8 cellular contexts compared by ENCODE assay signal in the genomic region with DNA sequence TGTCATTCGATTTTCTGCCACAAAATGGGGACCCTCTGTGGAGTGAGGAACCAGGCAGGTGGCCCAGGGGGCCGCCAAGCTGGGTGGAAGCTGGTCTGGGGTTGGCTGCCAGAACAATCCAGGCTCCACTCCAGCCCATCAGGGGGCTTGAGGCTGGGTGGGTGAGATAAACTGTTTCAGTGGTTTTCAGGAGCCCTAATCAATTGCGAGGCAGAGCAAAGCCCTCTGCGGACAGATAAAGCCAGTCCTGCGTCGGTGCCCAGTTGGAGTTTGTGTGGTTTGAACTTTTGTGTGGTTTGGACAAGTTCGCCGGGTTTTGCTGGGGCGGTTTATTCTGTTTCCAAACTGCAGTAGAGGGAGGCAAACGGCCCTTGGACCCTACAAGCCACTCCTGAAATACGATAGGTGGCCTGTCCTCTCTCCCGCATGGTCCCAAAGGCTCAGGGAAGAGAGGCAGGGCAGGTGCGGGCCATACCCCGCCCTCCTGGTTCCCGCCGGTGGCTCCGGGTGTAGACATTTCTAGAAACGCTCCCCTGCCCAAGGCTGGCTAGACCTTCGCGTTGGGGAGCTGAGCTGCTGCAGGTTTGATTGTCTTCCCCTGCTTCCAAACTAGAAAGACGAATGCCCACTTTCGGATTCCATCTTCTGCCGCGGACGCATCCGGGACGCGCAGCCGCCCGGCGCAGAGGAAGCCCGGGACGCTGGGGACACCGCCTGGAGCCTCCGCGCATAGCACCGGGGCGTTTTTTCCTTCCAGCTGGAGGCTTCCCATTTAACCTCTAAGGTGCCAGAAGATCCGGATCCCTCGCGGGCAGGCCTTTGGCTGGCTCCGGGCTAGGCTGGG.
DNase-seq lines count a peak whose midpoint lies in the region; ATAC-seq and TF ChIP-seq lines count a peak whose summit lies in the region.

No MANE protein-coding gene starts in this region.

- H3K27me3 ChIP-seq in HCT116 (ENCODE audit: insufficient read depth, low read length) (no peaks in the 10 kb centered on the region), endocrine pancreas (ENCODE audit: control insufficient read depth, insufficient read depth, low read length) (no peaks in the 10 kb centered on the region)

- WGBS in mesodermal cell (ENCODE audit: insufficient coverage in 2 of 2), 2 experiments = 0 to 1% methylated on average over 20 to 25 of the region's 42 CpGs

- CTCF ChIA-PET in HCT116 (lab: Charles Lee) = interaction anchor here (1.2 kb wide), 1 partner anchor 90 kb away, joined by 3 read pairs; no protein-coding TSS in a partner anchor
- CTCF ChIA-PET in activated CD8-positive, alpha-beta T cell treated with anti-CD3 and anti-CD28 coated beads, Interleukin-2, amount 10 ng/mL, durations not matched to agents 7 days and 5 days (lab: Charles Lee) = interaction anchor here (0.9 to 1.7 kb wide), 3 partner anchors 90 to 169 kb away, joined by 3 to 4 read pairs (median 3); a partner anchor contains a TSS

- no peaks in the 10 kb centered on the region for H3K36me3 ChIP-seq in HCT116 (ENCODE audit: control insufficient read depth in 1 of 2, insufficient read depth in 2 of 2, low read length in 2 of 2)
- no peaks in the 10 kb centered on the region for H3K36me3 ChIP-seq in endocrine pancreas (ENCODE audit: control insufficient read depth, insufficient read depth, low read length)
- no peaks in the 10 kb centered on the region for H3K36me3 ChIP-seq in mesodermal cell (ENCODE audit: control insufficient read depth, insufficient read depth, low read length)

- H3K27ac Mint-ChIP-seq in activated CD8-positive, alpha-beta T cell treated with anti-CD3 and anti-CD28 coated beads, Interleukin-2, amount 10 ng/mL, durations not matched to agents 7 days and 5 days = peak overlapping the region; percentile 57

- no peaks in the 10 kb centered on the region for H3K79me2 ChIP-seq in HCT116 (ENCODE audit: insufficient read depth, low read length)

- no peaks in the 10 kb centered on the region for H3K36me3 Mint-ChIP-seq in activated CD8-positive, alpha-beta T cell treated with anti-CD3 and anti-CD28 coated beads, Interleukin-2, amount 10 ng/mL, durations not matched to agents 7 days and 5 days (ENCODE audit: low read depth)

- H3K4me2 ChIP-seq in HCT116 (ENCODE audit: low read length) = peak overlapping the region; percentile 73

- no peaks in the 10 kb centered on the region for H3K9me3 ChIP-seq in HCT116 (ENCODE audit: control insufficient read depth in 1 of 2, insufficient read depth in 1 of 2, low read depth in 1 of 2, low read length in 2 of 2)
- H3K9me3 ChIP-seq in endocrine pancreas (ENCODE audit: control insufficient read depth, low read length) = no peaks in the 10 kb centered on the region
- no peaks in the 10 kb centered on the region for H3K9me3 ChIP-seq in mesodermal cell (ENCODE audit: control insufficient read depth, low read length)

- intact Hi-C loops in HCT116 (cut with micrococcal nuclease) = loop anchor here (2.0 to 10.0 kb wide), 4 partner anchors 92 to 612 kb away; no protein-coding TSS in a partner anchor

- no TSS peak for BruUV-seq in HCT116 (replicated peaks; lab: Mats Ljungman, UMichigan)

- H3K9me3 Mint-ChIP-seq in activated CD8-positive, alpha-beta T cell treated with anti-CD3 and anti-CD28 coated beads, Interleukin-2, amount 10 ng/mL, durations not matched to agents 7 days and 5 days (ENCODE audit: insufficient read depth) = no peaks in the 10 kb centered on the region

- peak overlapping the region; percentile 47; the same call in 1 of the 2 replicates for H3K9ac ChIP-seq in HCT116 (ENCODE audit: low read length)
- H3K9ac ChIP-seq in endocrine pancreas (ENCODE audit: control insufficient read depth, insufficient read depth, low read length) = no peak overlapping the region

- TF ChIP-seq RAD21 in HCT116 (IDR thresholded peaks at IDR 0.05; ENCODE audit: low read depth) = no peak

- POLR2A ChIA-PET in HCT116 (lab: Charles Lee) = no interaction called here
- POLR2A ChIA-PET in activated CD8-positive, alpha-beta T cell treated with anti-CD3 and anti-CD28 coated beads, Interleukin-2, amount 10 ng/mL, durations not matched to agents 7 days and 5 days (lab: Charles Lee) = interaction anchor here (1.2 kb wide), 1 partner anchor 168 kb away, joined by 4 read pairs; no protein-coding TSS in a partner anchor

- TF ChIP-seq CTCF in C4-2B (conservative IDR thresholded peaks at IDR 0.05) = peak; percentile 80
- peak in 2 of 3 experiments; percentile 57 to 61; a peak in 4 of 6 replicates for TF ChIP-seq CTCF in HCT116 (IDR thresholded peaks at IDR 0.05 in 2 of 3, conservative IDR thresholded peaks at IDR 0.05 in 1 of 3; ENCODE audit: borderline replicate concordance in 1 of 3, insufficient read depth in 1 of 3, low read depth in 2 of 3, low read length in 2 of 3)

- H3K4me1 ChIP-seq in HCT116 (ENCODE audit: control insufficient read depth in 1 of 2, insufficient read depth in 2 of 2, low read length in 2 of 2) = peaks cover 10 to 37% of the 10 kb centered on the region in 2 experiments; a peak in 3 of 4 replicates
- H3K4me1 ChIP-seq in endocrine pancreas (ENCODE audit: control insufficient read depth, insufficient read depth, low read length) = no peaks in the 10 kb centered on the region
- peaks cover 16% of the 10 kb centered on the region for H3K4me1 ChIP-seq in mesodermal cell (ENCODE audit: control insufficient read depth, insufficient read depth, low read length, poor library complexity, severe bottlenecking)

- no peak for TF ChIP-seq POLR2A in HCT116 (IDR thresholded peaks at IDR 0.05; ENCODE audit: borderline replicate concordance, extremely low read depth, insufficient read depth, insufficient read length)

- no peaks in the 10 kb centered on the region for H4K20me1 ChIP-seq in HCT116 (ENCODE audit: insufficient read depth)

- no peaks in the 10 kb centered on the region for H3K9me2 ChIP-seq in HCT116 (ENCODE audit: insufficient read depth)

- no peaks in the 10 kb centered on the region for H3K27me3 Mint-ChIP-seq in activated CD8-positive, alpha-beta T cell treated with anti-CD3 and anti-CD28 coated beads, Interleukin-2, amount 10 ng/mL, durations not matched to agents 7 days and 5 days (ENCODE audit: low read depth)

- DNase-seq in HCT116 (ENCODE audit: low read depth, low spot score) = peak; percentile 29
- peak; percentile 60 for DNase-seq in NCI-H526 treated with DMSO at 0.1 percent for 48 hours (lab: John Stamatoyannopoulos, UW)
- peak; percentile 59 for DNase-seq in activated CD8-positive, alpha-beta T cell treated with anti-CD3 and anti-CD28 coated beads, Interleukin-2, amount 10 ng/mL, durations not matched to agents 7 days and 5 days
- DNase-seq in stimulated activated CD8-positive, alpha-beta memory T cell treated with anti-CD3 and anti-CD28 coated beads, Interleukin-15, amount 100 ng/mL, for 24 hours (ENCODE audit: low read depth) = peak; percentile 11

- H3K4me3 ChIP-seq in HCT116 (replicated peaks in 1 of 2; ENCODE audit: low read depth in 1 of 2, low read length in 2 of 2) (peak overlapping the region; percentile 45 to 56), endocrine pancreas (ENCODE audit: control insufficient read depth, insufficient read depth, low read length) (peak overlapping the region; percentile 3), mesodermal cell (ENCODE audit: extremely low read depth, insufficient read depth, low read length, poor library complexity, severe bottlenecking) (peak overlapping the region; percentile 16)

- peaks cover 17% of the 10 kb centered on the region for H3K4me1 Mint-ChIP-seq in activated CD8-positive, alpha-beta T cell treated with anti-CD3 and anti-CD28 coated beads, Interleukin-2, amount 10 ng/mL, durations not matched to agents 7 days and 5 days (ENCODE audit: low read depth)

- no peak overlapping the region for H2AFZ ChIP-seq in HCT116 (ENCODE audit: low read depth, low read length, poor library complexity, severe bottlenecking)

- H3K4me3 Mint-ChIP-seq in activated CD8-positive, alpha-beta T cell treated with anti-CD3 and anti-CD28 coated beads, Interleukin-2, amount 10 ng/mL, durations not matched to agents 7 days and 5 days = peak overlapping the region; percentile 74

- RAD21 ChIA-PET in HCT116 (lab: Charles Lee; ENCODE audit: low non-redundant PET in 1 of 2, low total read pairs in 2 of 2, uncharacterized antibody in 2 of 2, unreplicated experiment in 2 of 2) = no interaction called here

- ATAC-seq in HCT116 = peak; percentile 88
- ATAC-seq in activated CD8-positive, alpha-beta T cell treated with anti-CD3 and anti-CD28 coated beads, Interleukin-2, amount 10 ng/mL, durations not matched to agents 7 days and 5 days = peak; percentile 84
- no peak for ATAC-seq in HG02981 (IDR thresholded peaks at IDR 0.05; ENCODE audit: unreplicated experiment)

- H3K27ac ChIP-seq in C4-2B (peak overlapping the region; percentile 60), HCT116 (ENCODE audit: low read depth, low read length) (peak overlapping the region; percentile 37; the same call in 1 of the 2 replicates), mesodermal cell (ENCODE audit: low read depth, low read length, severe bottlenecking) (no peak overlapping the region)

TF ChIP-seq in HCT116, 20 proteins besides CTCF, POLR2A, EP300 and RAD21 (continues in another document):
- TF ChIP-seq YY1 (IDR thresholded peaks at IDR 0.05; ENCODE audit: extremely low read depth, insufficient replicate concordance, low read depth, low read length) = peak; percentile 6
- TF ChIP-seq ZFX (IDR thresholded peaks at IDR 0.05) = no peak
- no peak for TF ChIP-seq EZH2phosphoT487 (IDR thresholded peaks at IDR 0.05; ENCODE audit: borderline replicate concordance)
- TF ChIP-seq, protein P1, sequence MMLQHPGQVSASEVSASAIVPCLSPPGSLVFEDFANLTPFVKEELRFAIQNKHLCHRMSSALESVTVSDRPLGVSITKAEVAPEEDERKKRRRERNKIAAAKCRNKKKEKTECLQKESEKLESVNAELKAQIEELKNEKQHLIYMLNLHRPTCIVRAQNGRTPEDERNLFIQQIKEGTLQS (IDR thresholded peaks at IDR 0.05) = no peak
- no peak for TF ChIP-seq TCF7L2 (IDR thresholded peaks at IDR 0.05; ENCODE audit: borderline replicate concordance, extremely low read depth, insufficient read depth, insufficient read length)
- TF ChIP-seq, protein P2, sequence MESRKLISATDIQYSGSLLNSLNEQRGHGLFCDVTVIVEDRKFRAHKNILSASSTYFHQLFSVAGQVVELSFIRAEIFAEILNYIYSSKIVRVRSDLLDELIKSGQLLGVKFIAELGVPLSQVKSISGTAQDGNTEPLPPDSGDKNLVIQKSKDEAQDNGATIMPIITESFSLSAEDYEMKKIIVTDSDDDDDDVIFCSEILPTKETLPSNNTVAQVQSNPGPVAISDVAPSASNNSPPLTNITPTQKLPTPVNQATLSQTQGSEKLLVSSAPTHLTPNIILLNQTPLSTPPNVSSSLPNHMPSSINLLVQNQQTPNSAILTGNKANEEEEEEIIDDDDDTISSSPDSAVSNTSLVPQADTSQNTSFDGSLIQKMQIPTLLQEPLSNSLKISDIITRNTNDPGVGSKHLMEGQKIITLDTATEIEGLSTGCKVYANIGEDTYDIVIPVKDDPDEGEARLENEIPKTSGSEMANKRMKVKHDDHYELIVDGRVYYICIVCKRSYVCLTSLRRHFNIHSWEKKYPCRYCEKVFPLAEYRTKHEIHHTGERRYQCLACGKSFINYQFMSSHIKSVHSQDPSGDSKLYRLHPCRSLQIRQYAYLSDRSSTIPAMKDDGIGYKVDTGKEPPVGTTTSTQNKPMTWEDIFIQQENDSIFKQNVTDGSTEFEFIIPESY (IDR thresholded peaks at IDR 0.05; ENCODE audit: extremely low read depth, insufficient replicate concordance, low read length) = no peak
